ENCODE assay signal across 1 cellular context in genomic region chr3:179071569-179072397, GRCh38.
A peak's percentile ranks its signal among the peaks of the same experiment; 100 is the strongest.
TF ChIP-seq lines count a peak whose summit lies in the region.

Gene ZMAT3, minus strand, starts transcription at chr3:179071809. Its CDS starts 4,057 bp downstream, at chr3:179067752.

TF ChIP-seq in K562, 482 proteins besides CTCF, POLR2A, EP300 and RAD21 (continued from another document and continues in another):
- TF ChIP-seq MGA (IDR thresholded peaks at IDR 0.05), result 0 out of 2 replicates have a peak, but pooled peaks have one; percentile 36
- TF ChIP-seq DDX20 (tag; IDR thresholded peaks at IDR 0.05; ENCODE audit: low read depth), result no peak
- TF ChIP-seq SMAD4 (CRISPR knock-in tag; conservative IDR thresholded peaks at IDR 0.05), result peak; percentile 45
- TF ChIP-seq RBBP5 (IDR thresholded peaks at IDR 0.05; ENCODE audit: borderline replicate concordance, insufficient read depth, low read length, poor library complexity, severe bottlenecking), result peak; percentile 97
- no peak for TF ChIP-seq ZNF699 (CRISPR knock-in tag; IDR thresholded peaks at IDR 0.05; ENCODE audit: insufficient replicate concordance)
- no peak for TF ChIP-seq ELK3 (CRISPR knock-in tag; IDR thresholded peaks at IDR 0.05)
- peak; percentile 72 for TF ChIP-seq DACH1 (IDR thresholded peaks at IDR 0.05; ENCODE audit: partially characterized antibody)
- TF ChIP-seq ZBTB11 (CRISPR knock-in tag; IDR thresholded peaks at IDR 0.05), result peak in 1 of 3 experiments; percentile 75; a peak in 2 of 6 replicates
- no peak for TF ChIP-seq RERE (CRISPR knock-in tag; IDR thresholded peaks at IDR 0.05; ENCODE audit: borderline replicate concordance)
- no peak for TF ChIP-seq DNMT1 (IDR thresholded peaks at IDR 0.05)
- TF ChIP-seq TCF3 (CRISPR knock-in tag; IDR thresholded peaks at IDR 0.05), result no peak
- TF ChIP-seq POLR2AphosphoS5 (IDR thresholded peaks at IDR 0.05; ENCODE audit: control insufficient read depth, insufficient read depth, low read depth, low read length), result peak; percentile 45; the same call in 1 of the 2 replicates
- TF ChIP-seq THRAP3 (IDR thresholded peaks at IDR 0.05; ENCODE audit: borderline replicate concordance), result no peak
- TF ChIP-seq NR3C1 (CRISPR knock-in tag; IDR thresholded peaks at IDR 0.05), result peak; percentile 66; the same call in 1 of the 2 replicates
- TF ChIP-seq PHF21A (IDR thresholded peaks at IDR 0.05; ENCODE audit: borderline replicate concordance, low read depth), result no peak
- TF ChIP-seq TARDBP (IDR thresholded peaks at IDR 0.05), result peak; percentile 16; the same call in 1 of the 2 replicates
- TF ChIP-seq HMG20B (CRISPR knock-in tag; IDR thresholded peaks at IDR 0.05), result no peak
- no peak for TF ChIP-seq E2F8 (IDR thresholded peaks at IDR 0.05; ENCODE audit: low read depth, partially characterized antibody)
- no peak for TF ChIP-seq AFF1 (IDR thresholded peaks at IDR 0.05; ENCODE audit: low read depth in 1 of 2, partially characterized antibody in 2 of 2)
- no peak for TF ChIP-seq HDAC1 (IDR thresholded peaks at IDR 0.05)
